Comparison of ENCODE assay signal across 1 cellular context in genomic region chr6:53643481-53643965, GRCh38.
A peak's percentile ranks its signal among the peaks of the same experiment; 100 is the strongest.
TF ChIP-seq lines count a peak whose summit lies in the region.

No MANE protein-coding gene starts in this region.

TF ChIP-seq in HepG2, 621 proteins besides CTCF, POLR2A, EP300 and RAD21 (continued from another document):
- TF ChIP-seq ZNF407 (CRISPR knock-in tag; IDR thresholded peaks at IDR 0.05; ENCODE audit: not compliant biosample characterization) (no peak), PHF5A (CRISPR knock-in tag; IDR thresholded peaks at IDR 0.05; ENCODE audit: low read depth, unreplicated experiment) (no peak), ZNF335 (CRISPR knock-in tag; IDR thresholded peaks at IDR 0.05) (no peak), E2F1 (CRISPR knock-in tag; IDR thresholded peaks at IDR 0.05) (no peak), BHLHE40 (IDR thresholded peaks at IDR 0.05; ENCODE audit: low read length) (0 out of 2 replicates have a peak, but pooled peaks have one; percentile 20), PLSCR1 (CRISPR knock-in tag; IDR thresholded peaks at IDR 0.05; ENCODE audit: borderline replicate concordance) (no peak), ZFP36 (IDR thresholded peaks at IDR 0.05; ENCODE audit: borderline replicate concordance, low read depth, low read length, partially characterized antibody) (no peak), ZNF776 (CRISPR knock-in tag; IDR thresholded peaks at IDR 0.05) (no peak), ZNF510 (CRISPR knock-in tag; IDR thresholded peaks at IDR 0.05; ENCODE audit: low read depth) (no peak), MAX (IDR thresholded peaks at IDR 0.05) (peak; percentile 66), CSRNP2 (CRISPR knock-in tag; conservative IDR thresholded peaks at IDR 0.05; ENCODE audit: low read depth) (no peak)
